11 cellular contexts compared by ENCODE assay signal in genomic region chr1:113813218-113813617, GRCh38. TPM values are rescaled to one million over a fixed set of nuclear protein-coding genes. Genes with fewer than 3 reads are reported as not detected.
DNase-seq lines count a peak whose midpoint lies in the region; ATAC-seq and TF ChIP-seq lines count a peak whose summit lies in the region.
"Had no signal": no experiment of that assay in that cellular context is flagged by ENCODE, and none has a peak within 500 bp of the region (broad histone marks: within the 10 kb centered on the region; RNA-seq: fewer than 3 reads in every experiment).

No MANE protein-coding gene starts in this region.

- CTCF ChIA-PET in PC-3 (lab: Charles Lee): no interaction called here

- no peaks in the 10 kb centered on the region for H3K36me3 ChIP-seq in PC-3 (ENCODE audit: low read depth, low read length)
- no peaks in the 10 kb centered on the region for H3K36me3 ChIP-seq in esophagus muscularis mucosa
- no peaks in the 10 kb centered on the region for H3K36me3 ChIP-seq in gastrocnemius medialis

- no peak for ATAC-seq in PC-3
- ATAC-seq in gastrocnemius medialis: no peak
- no peak for ATAC-seq in HG02852 (IDR thresholded peaks at IDR 0.05; ENCODE audit: unreplicated experiment)
- ATAC-seq in GM19467 (IDR thresholded peaks at IDR 0.05; ENCODE audit: unreplicated experiment): no peak

- H3K4me1 ChIP-seq in PC-3 (ENCODE audit: insufficient read depth, low read length): peaks cover 29% of the 10 kb centered on the region
- H3K4me1 ChIP-seq in esophagus muscularis mucosa: peaks cover 17 to 34% (median 30%) of the 10 kb centered on the region in 4 donors
- H3K4me1 ChIP-seq in gastrocnemius medialis: peaks cover 23 to 34% of the 10 kb centered on the region in 2 donors

- peak overlapping the region; percentile 89; the same call in 1 of the 2 replicates for H3K4me2 ChIP-seq in PC-3 (ENCODE audit: low read length)

- H3K4me3 ChIP-seq in PC-3 (ENCODE audit: low read length): peak overlapping the region; percentile 92; the same call in 1 of the 2 replicates
- H3K4me3 ChIP-seq in esophagus muscularis mucosa: peak overlapping the region in 1 of 4 donors; percentile 90
- peak overlapping the region in 2 of 4 donors; percentile 47 to 96 for H3K4me3 ChIP-seq in gastrocnemius medialis

- no peaks in the 10 kb centered on the region for H3K9me3 ChIP-seq in PC-3 (ENCODE audit: low read length)
- H3K9me3 ChIP-seq in esophagus muscularis mucosa: no peaks in the 10 kb centered on the region
- H3K9me3 ChIP-seq in gastrocnemius medialis: no peaks in the 10 kb centered on the region

- H3K9ac ChIP-seq in PC-3 (ENCODE audit: low read length): 0 out of 2 replicates have a peak overlapping the region, but pooled peaks have one; percentile 77

- peak; percentile 10 for DNase-seq in NCI-H82 (lab: John Stamatoyannopoulos, UW)
- no peak for DNase-seq in NCI-H82 treated with DMSO at 0.1 percent for 48 hours (lab: John Stamatoyannopoulos, UW; ENCODE audit: unreplicated experiment)
- DNase-seq in PC-3: no peak
- no peak for DNase-seq in esophagus muscularis mucosa (ENCODE audit: extremely low spot score)
- no peak for DNase-seq in gastrocnemius medialis
- no peak for DNase-seq in inferior parietal cortex (ENCODE audit: extremely low spot score)
- DNase-seq: activated effector memory CD4-positive, alpha-beta T cell treated with Interleukin-2 at 50 U/mL for 16 hours; left cardiac atrium; stimulated activated CD4-positive, alpha-beta T cell treated with anti-CD3 and anti-CD28 coated beads, Interleukin-12 subunit alpha, Interleukin-12 subunit beta, amount 100 ng/mL, for 4 hours had no signal

- H3K79me2 ChIP-seq in PC-3 (ENCODE audit: low read length): peaks cover 39% of the 10 kb centered on the region

- intact Hi-C loops in PC-3 (cut with micrococcal nuclease): loop anchor here (5.0 kb wide), 1 partner anchor 421 kb away; the partner anchor contains the start of gene MAGI3
- intact Hi-C loops in esophagus muscularis mucosa (cut with DNase I): loop anchor here (5.0 kb wide), 1 partner anchor 56 kb away; the partner anchor contains the start of gene PHTF1
- intact Hi-C loops in gastrocnemius medialis (cut with DNase I; ENCODE audit: low total_unique reads): loop anchor here (10.0 kb wide), 2 partner anchors 418 to 772 kb away; partner anchors contain the start of genes BCAS2 and MAGI3

- in situ Hi-C loops in gastrocnemius medialis (cut with MboI; ENCODE audit: low sequenced_read_pairs in 4 of 4): loop anchor here in 2 of 4 donors (10.0 kb wide), 2 partner anchors 92 to 122 kb away; partner anchors contain the start of genes AP4B1 (in 1 of the 2) and DCLRE1B (in 1 of the 2)

- no TSS peak for BruUV-seq in PC-3 (replicated peaks; lab: Mats Ljungman, UMichigan)

- TF ChIP-seq POLR2A in esophagus muscularis mucosa (IDR thresholded peaks at IDR 0.05; ENCODE audit: low read depth) (no peak), gastrocnemius medialis (IDR thresholded peaks at IDR 0.05) (no peak)

- no peak for TF ChIP-seq CTCF in PC-3 (conservative IDR thresholded peaks at IDR 0.05; ENCODE audit: low read depth, low read length)
- TF ChIP-seq CTCF in esophagus muscularis mucosa (IDR thresholded peaks at IDR 0.05): no peak
- no peak for TF ChIP-seq CTCF in gastrocnemius medialis (IDR thresholded peaks at IDR 0.05 in 4 of 5, conservative IDR thresholded peaks at IDR 0.05 in 1 of 5)

- H2AFZ ChIP-seq in PC-3 (ENCODE audit: low read length): peak overlapping the region; percentile 99

- no peaks in the 10 kb centered on the region for H3K27me3 ChIP-seq in PC-3 (ENCODE audit: low read length)
- H3K27me3 ChIP-seq in esophagus muscularis mucosa: no peaks in the 10 kb centered on the region
- H3K27me3 ChIP-seq in gastrocnemius medialis: no peaks in the 10 kb centered on the region

- TF ChIP-seq EP300 in esophagus muscularis mucosa (IDR thresholded peaks at IDR 0.05): no peak

- H4K20me1 ChIP-seq in PC-3 (ENCODE audit: low read length): peaks cover 13% of the 10 kb centered on the region

- POLR2A ChIA-PET in PC-3 (lab: Charles Lee; ENCODE audit: unreplicated experiment): interaction anchor here (0.6 kb wide), 1 partner anchor 42 kb away, joined by 3 read pairs; no protein-coding TSS in a partner anchor

- no peaks in the 10 kb centered on the region for H3K9me2 ChIP-seq in PC-3 (replicated peaks; ENCODE audit: low read length)

- WGBS in esophagus muscularis mucosa: 88% methylated on average over 15 of the region's 15 CpGs

- no peaks in the 10 kb centered on the region for H3F3A ChIP-seq in PC-3 (ENCODE audit: low read length, unreplicated experiment)

- no peak overlapping the region for H3K27ac ChIP-seq in PC-3 (ENCODE audit: low read length)
- peak overlapping the region in 3 of 4 donors; percentile 97 to 98 (median 98) for H3K27ac ChIP-seq in esophagus muscularis mucosa (replicated peaks in 1 of 4)
- H3K27ac ChIP-seq in gastrocnemius medialis: peak overlapping the region; percentile 94 to 98 (median 96)

RNA-seq across cellular contexts. Expression of gene RSBN1, which starts 0.9 kb away (rescaled TPM):
- total RNA-seq in PC-3 (2014; rRNA removed) (8.4 and 11.7 TPM in 2 replicates), esophagus muscularis mucosa (10 to 100 TPM; 15.8 to 24.3 (median 20.1) TPM), gastrocnemius medialis (10 to 100 TPM in 3 of 4 donors, 1 to 10 TPM in 1; 9.9 to 24.8 (median 24.0) TPM)

RNA-seq across cellular contexts. Expression of gene PHTF1, which starts 53.9 kb away (rescaled TPM):
- total RNA-seq in PC-3 (2014; rRNA removed) (23.4 and 27.3 TPM in 2 replicates), esophagus muscularis mucosa (10 to 100 TPM; 10.2 to 13.3 (median 11.8) TPM), gastrocnemius medialis (10 to 100 TPM in 2 of 4 donors, 1 to 10 TPM in 2; 6.7 to 20.0 (median 9.9) TPM)

RNA-seq across cellular contexts. Expression of gene PTPN22, which starts 58.3 kb away (rescaled TPM):
- total RNA-seq in PC-3 (2014; rRNA removed): 0.04 and 0.17 TPM in 2 replicates
- 1 to 10 TPM in 1 of 4 donors, under 1 TPM in 3; 0.29 to 2.3 (median 0.63) TPM for total RNA-seq in esophagus muscularis mucosa
- total RNA-seq in gastrocnemius medialis: 1 to 10 TPM in 1 of 4 donors, under 1 TPM in 3; 0.10 to 1.7 (median 0.63) TPM
